9 cellular contexts compared by ENCODE assay signal in genomic region chr2:233081232-233081730, GRCh38. TPM values are rescaled to one million over a fixed set of nuclear protein-coding genes. Genes with fewer than 3 reads are reported as not detected.
A peak's percentile ranks its signal among the peaks of the same experiment; 100 is the strongest.
DNase-seq lines count a peak whose midpoint lies in the region; ATAC-seq lines count a peak whose summit lies in the region.
"Had no signal": no experiment of that assay in that cellular context is flagged by ENCODE, and none has a peak within 500 bp of the region (broad histone marks: within the 10 kb centered on the region; RNA-seq: fewer than 3 reads in every experiment).

No MANE protein-coding gene starts in this region.

- DNase-seq in T-helper 9 cell: peak; percentile 41
- DNase-seq in effector CD4-positive, alpha-beta T cell: peak; percentile 51
- peak in 11 of 49 donors; percentile 20 to 61 (median 41) for DNase-seq in substantia nigra (lab: John Stamatoyannopoulos, UW)
- DNase-seq in kidney tubule cell (ENCODE audit: low spot score): no peak

- H3K27ac ChIP-seq in substantia nigra (ENCODE audit: low read depth, low read length, poor library complexity, severe bottlenecking): peak overlapping the region; percentile 56

- peak; percentile 18 for ATAC-seq in GM21786 (IDR thresholded peaks at IDR 0.05; ENCODE audit: unreplicated experiment)
- ATAC-seq in HG03025 (IDR thresholded peaks at IDR 0.05; ENCODE audit: low FRiP score, unreplicated experiment): no peak
- ATAC-seq in HG03378 (IDR thresholded peaks at IDR 0.05; ENCODE audit: unreplicated experiment): no peak
- no peak for ATAC-seq in esophagus mucosa

RNA-seq across cellular contexts. Expression of gene INPP5D, which starts 21.1 kb away (rescaled TPM):
- 6.2 TPM for total RNA-seq in esophagus mucosa

RNA-seq across cellular contexts. Expression of gene NEU2, which starts 48.8 kb away (rescaled TPM):
- total RNA-seq in esophagus mucosa: not detected
- total RNA-seq: cardiac septum had no signal
